Comparison of ENCODE assay signal across 8 cellular contexts in genomic region chr6:13708679-13709261, GRCh38. TPM values are rescaled to one million over a fixed set of nuclear protein-coding genes. Genes with fewer than 3 reads are reported as not detected.
A peak's percentile ranks its signal among the peaks of the same experiment; 100 is the strongest.
DNase-seq lines count a peak whose midpoint lies in the region; ATAC-seq, FAIRE-seq and TF ChIP-seq lines count a peak whose summit lies in the region.

No MANE protein-coding gene starts in this region.

- H3K4me2 ChIP-seq in IMR-90 (ENCODE audit: low read depth, low read length) (peak overlapping the region; percentile 93), GM12878 (ENCODE audit: control insufficient read depth, insufficient read depth) (peak overlapping the region; percentile 68), mesenchymal stem cell (ENCODE audit: low read length, poor library complexity, severe bottlenecking) (peak overlapping the region; percentile 77)

- H3K4me3 ChIP-seq in IMR-90 (ENCODE audit: insufficient read depth, low read depth, low read length) = peak overlapping the region; percentile 94
- peak overlapping the region; percentile 96 for H3K4me3 ChIP-seq in GM12878
- peak overlapping the region; percentile 14 to 99 for H3K4me3 ChIP-seq in mesenchymal stem cell (ENCODE audit: insufficient read depth in 1 of 2, low read depth in 1 of 2, low read length in 2 of 2)

- H3K56ac ChIP-seq in IMR-90 (ENCODE audit: extremely low read depth, insufficient read depth, low read length) = peak overlapping the region; percentile 52; the same call in 1 of the 2 replicates

- TF ChIP-seq RAD21 in IMR-90 (IDR thresholded peaks at IDR 0.05; ENCODE audit: low read length) (no peak), GM12878 (IDR thresholded peaks at IDR 0.05; ENCODE audit: insufficient read depth, low read depth, low read length) (no peak)

- H3K9me3 ChIP-seq in IMR-90 (ENCODE audit: control insufficient read depth, insufficient read depth, low read length) (no peaks in the 10 kb centered on the region), GM12878 (replicated peaks; ENCODE audit: control insufficient read depth, insufficient read depth, low read length) (no peaks in the 10 kb centered on the region), mesenchymal stem cell (ENCODE audit: control insufficient read depth, low read length) (no peaks in the 10 kb centered on the region)

- no peak overlapping the region for H2BK12ac ChIP-seq in mesenchymal stem cell (ENCODE audit: low read length in 2 of 2)

- TF ChIP-seq EP300 in GM12878 (IDR thresholded peaks at IDR 0.05; ENCODE audit: borderline replicate concordance in 1 of 2, control insufficient read depth in 1 of 2, low read depth in 2 of 2, low read length in 2 of 2) = no peak

- peaks cover 3 to 25% of the 10 kb centered on the region in 2 experiments; a peak in 3 of 4 replicates for H3K79me1 ChIP-seq in IMR-90 (ENCODE audit: low read depth in 1 of 2, low read length in 2 of 2)
- H3K79me1 ChIP-seq in mesenchymal stem cell (replicated peaks; ENCODE audit: low read length, poor library complexity, severe bottlenecking) = peaks cover 1% of the 10 kb centered on the region

- no peak overlapping the region for H2BK20ac ChIP-seq in IMR-90 (ENCODE audit: low read depth, low read length)

- H3K9ac ChIP-seq in IMR-90 (ENCODE audit: low read depth, low read length) (peak overlapping the region; percentile 93), GM12878 (ENCODE audit: control insufficient read depth, insufficient read depth, low read length) (peak overlapping the region; percentile 85), mesenchymal stem cell (ENCODE audit: low read length) (peak overlapping the region; percentile 96)

- H3K4ac ChIP-seq in IMR-90 (ENCODE audit: low read depth, low read length) (peak overlapping the region; percentile 69), mesenchymal stem cell (ENCODE audit: low read depth in 1 of 2, low read length in 2 of 2) (no peak overlapping the region)

- H2AFZ ChIP-seq in IMR-90 (replicated peaks; ENCODE audit: low read length, poor library complexity) (no peak overlapping the region), GM12878 (ENCODE audit: control insufficient read depth, low read depth, low read length) (no peak overlapping the region), mesenchymal stem cell (ENCODE audit: low read depth, low read length) (no peak overlapping the region)

- H2BK5ac ChIP-seq in IMR-90 (ENCODE audit: low read depth, low read length, poor library complexity, severe bottlenecking) (peak overlapping the region; percentile 88), mesenchymal stem cell (ENCODE audit: low read depth, low read length, poor library complexity, severe bottlenecking) (no peak overlapping the region)

- H2AK5ac ChIP-seq in IMR-90 (ENCODE audit: low read depth, low read length) = peak overlapping the region; percentile 61; the same call in 1 of the 2 replicates
- no peak overlapping the region for H2AK5ac ChIP-seq in mesenchymal stem cell (ENCODE audit: low read length, severe bottlenecking)

- in situ Hi-C loops in IMR-90 (cut with MboI; ENCODE audit: low sequenced_read_pairs) = no loop called here
- in situ Hi-C loops in GM12878 (cut with MboI) = no loop called here

- dilution Hi-C loops in IMR-90 (cut with HindIII; ENCODE audit: low sequenced_read_pairs, unreplicated experiment) = no loop called here

- ATAC-seq in IMR-90 (ENCODE audit: low read depth) (no peak), GM12878 (no peak), HG03442 (IDR thresholded peaks at IDR 0.05; ENCODE audit: unreplicated experiment) (no peak), GM18511 (IDR thresholded peaks at IDR 0.05; ENCODE audit: unreplicated experiment) (no peak), HG03521 (IDR thresholded peaks at IDR 0.05; ENCODE audit: unreplicated experiment) (no peak)

- H4K20me1 ChIP-seq in IMR-90 (ENCODE audit: insufficient read depth, low read length) = peaks cover 42% of the 10 kb centered on the region; the same call in 1 of the 2 replicates
- H4K20me1 ChIP-seq in GM12878 (ENCODE audit: control insufficient read depth, insufficient read depth) = no peaks in the 10 kb centered on the region; the same call in 1 of the 2 replicates

- H3K79me2 ChIP-seq in GM12878 (ENCODE audit: control insufficient read depth, insufficient read depth, low read length) = peaks cover 66% of the 10 kb centered on the region

- DNase-seq in IMR-90 (peak; percentile 31), GM12878 (ENCODE audit: low read depth, low spot score) (no peak), mesenchymal stem cell (peak; percentile 38), T-helper 9 cell (no peak)

- FAIRE-seq in GM12878 (lab: Jason Lieb, UNC) = no peak

- no peak overlapping the region for H2AK9ac ChIP-seq in IMR-90 (replicated peaks; ENCODE audit: low read depth, low read length, poor library complexity)

- no peak overlapping the region for H2BK15ac ChIP-seq in IMR-90 (ENCODE audit: low read depth, low read length)
- no peak overlapping the region for H2BK15ac ChIP-seq in mesenchymal stem cell (ENCODE audit: low read depth, poor library complexity, severe bottlenecking)

- TF ChIP-seq CTCF in 22Rv1 (IDR thresholded peaks at IDR 0.05) = no peak
- TF ChIP-seq CTCF in IMR-90 (conservative IDR thresholded peaks at IDR 0.05; ENCODE audit: low read depth, low read length) = no peak
- TF ChIP-seq CTCF in GM12878 (IDR thresholded peaks at IDR 0.05 in 2 of 3, conservative IDR thresholded peaks at IDR 0.05 in 1 of 3; ENCODE audit: control insufficient read depth in 2 of 3, extremely low read depth in 1 of 3, insufficient read depth in 1 of 3, low read depth in 3 of 3, low read length in 3 of 3) = no peak

- SMC1A ChIA-PET in GM12878 (lab: Charles Lee; ENCODE audit: uncharacterized antibody, unreplicated experiment) = interaction anchor here (0.6 to 2.7 kb wide), 13 partner anchors 8 to 373 kb away, joined by 3 to 27 read pairs (median 7); partner anchors contain the start of genes NOL7 and SIRT5

- H3K9me1 ChIP-seq in IMR-90 (ENCODE audit: insufficient read depth, low read length) = peaks cover 3% of the 10 kb centered on the region; the same call in 1 of the 2 replicates

- H3K14ac ChIP-seq in IMR-90 (replicated peaks; ENCODE audit: low read depth, low read length) (peak overlapping the region; percentile 87), mesenchymal stem cell (ENCODE audit: low read length in 2 of 2) (no peak overlapping the region)

- TSS peak; percentile 15 for BruUV-seq in IMR-90 (replicated peaks; lab: Mats Ljungman, UMichigan)
- BruUV-seq in GM12878 (replicated peaks; lab: Mats Ljungman, UMichigan) = no TSS peak

- RAD21 ChIA-PET in GM12878 (lab: Charles Lee; ENCODE audit: unreplicated experiment) = interaction anchor here (1.0 to 2.3 kb wide), 6 partner anchors 8 to 134 kb away, joined by 4 to 21 read pairs (median 8); partner anchors contain the start of genes NOL7 and SIRT5

- peak overlapping the region; percentile 92 for H3K27ac ChIP-seq in 22Rv1
- H3K27ac ChIP-seq in IMR-90 (ENCODE audit: insufficient read depth, low read length) = peak overlapping the region; percentile 72
- peak overlapping the region; percentile 33; the same call in 1 of the 2 replicates for H3K27ac ChIP-seq in GM12878 (ENCODE audit: control insufficient read depth, insufficient read depth)
- H3K27ac ChIP-seq in mesenchymal stem cell (ENCODE audit: low read length, poor library complexity, severe bottlenecking) = no peak overlapping the region

- POLR2A ChIA-PET in IMR-90 (lab: Charles Lee; ENCODE audit: unreplicated experiment) (no interaction called here), GM12878 (lab: Charles Lee) (interaction anchor here (0.5 to 2.4 kb wide), 5 partner anchors 8 to 415 kb away, joined by 3 to 12 read pairs (median 6); partner anchors contain the start of genes MCUR1 and NOL7)

- H4K5ac ChIP-seq in IMR-90 (ENCODE audit: low read depth, low read length) = 0 out of 2 replicates have a peak overlapping the region, but pooled peaks have one; percentile 33

- H4K8ac ChIP-seq in IMR-90 (ENCODE audit: low read depth in 2 of 2, low read length in 2 of 2) = no peak overlapping the region
- no peak overlapping the region for H4K8ac ChIP-seq in mesenchymal stem cell (ENCODE audit: low read length)

- intact Hi-C loops in IMR-90 (cut with micrococcal nuclease) = loop anchor here (2.0 kb wide), 2 partner anchors 14 to 84 kb away; no protein-coding TSS in a partner anchor
- intact Hi-C loops in GM12878 (cut with micrococcal nuclease; ENCODE audit: unreplicated experiment) = no loop called here

- WGBS in IMR-90 (ENCODE audit: extremely low coverage in 2 of 2, insufficient read length in 1 of 2), 2 experiments = 0% methylated on average over 3 of the region's 7 CpGs; no CpG with 5 or more reads in 1 of the 2 experiments
- 23% methylated on average over 7 of the region's 7 CpGs for WGBS in GM12878 (ENCODE audit: insufficient coverage, insufficient replicate concordance, low lambda C conversion rate, missing lambda C conversion rate)
- 64% methylated on average over 6 of the region's 7 CpGs for WGBS in mesenchymal stem cell

- TF ChIP-seq POLR2A in IMR-90 (IDR thresholded peaks at IDR 0.05; ENCODE audit: low read depth, low read length) (no peak), GM12878 (IDR thresholded peaks at IDR 0.05; ENCODE audit: low read depth, low read length) (no peak)

- CTCF ChIA-PET in IMR-90 (lab: Yijun Ruan, JAX) = interaction anchor here (0.6 to 1.9 kb wide), 4 partner anchors 13 to 93 kb away, joined by 5 to 11 read pairs (median 7); partner anchors contain the start of gene NOL7
- CTCF ChIA-PET in GM12878 (lab: Yijun Ruan, JAX) = interaction anchor here (0.6 to 2.0 kb wide), 9 partner anchors 8 to 371 kb away, joined by 3 to 14 read pairs (median 4); partner anchors contain the start of gene NOL7

- H3K18ac ChIP-seq in IMR-90 (ENCODE audit: low read depth, low read length) (peak overlapping the region; percentile 3), mesenchymal stem cell (ENCODE audit: low read depth in 1 of 2, low read length in 2 of 2) (no peak overlapping the region)

- H3K27me3 ChIP-seq in IMR-90 (ENCODE audit: control insufficient read depth, insufficient read depth, low read length) (no peaks in the 10 kb centered on the region), GM12878 (replicated peaks in 1 of 2; ENCODE audit: control insufficient read depth in 2 of 2, insufficient read depth in 2 of 2, low read length in 1 of 2) (no peaks in the 10 kb centered on the region), mesenchymal stem cell (ENCODE audit: control insufficient read depth in 1 of 2, insufficient read depth in 1 of 2, low read length in 2 of 2) (no peaks in the 10 kb centered on the region)

- H2BK120ac ChIP-seq in IMR-90 (ENCODE audit: low read depth, low read length) (no peak overlapping the region), mesenchymal stem cell (ENCODE audit: low read depth, low read length) (no peak overlapping the region)

- H4K91ac ChIP-seq in IMR-90 (ENCODE audit: insufficient read depth, low read depth, low read length) = no peak overlapping the region
- no peak overlapping the region for H4K91ac ChIP-seq in mesenchymal stem cell (ENCODE audit: low read length)

- peak overlapping the region; percentile 77 for H3K23ac ChIP-seq in IMR-90 (ENCODE audit: low read depth, low read length)
- H3K23ac ChIP-seq in mesenchymal stem cell (ENCODE audit: low read length in 2 of 2) = no peak overlapping the region

- H3K36me3 ChIP-seq in IMR-90 (ENCODE audit: control insufficient read depth, insufficient read depth, low read length) (peaks cover 1% of the 10 kb centered on the region; the same call in 1 of the 2 replicates), GM12878 (ENCODE audit: control insufficient read depth in 2 of 2, insufficient read depth in 2 of 2, low read length in 1 of 2) (no peaks in the 10 kb centered on the region; a peak in 1 of 4 replicates), mesenchymal stem cell (ENCODE audit: control insufficient read depth in 1 of 2, insufficient read depth in 2 of 2, low read depth in 1 of 2, low read length in 2 of 2) (no peaks in the 10 kb centered on the region)

- H3K4me1 ChIP-seq in IMR-90 (ENCODE audit: control insufficient read depth, insufficient read depth, low read length) (peaks cover 3% of the 10 kb centered on the region), GM12878 (ENCODE audit: control insufficient read depth, insufficient read depth, low read length) (no peaks in the 10 kb centered on the region), mesenchymal stem cell (ENCODE audit: control insufficient read depth, insufficient read depth, low read depth, low read length) (peaks cover 5% of the 10 kb centered on the region)

RNA-seq across cellular contexts. Expression of gene RANBP9, which starts 2.9 kb away (rescaled TPM):
- 17.7 and 23.3 TPM in 2 replicates for total RNA-seq in IMR-90 (2012; rRNA removed)
- polyA plus RNA-seq in IMR-90 (2012; rRNA removed) = 22.1 and 27.8 TPM in 2 replicates
- polyA plus RNA-seq in IMR-90 (2012; cell fraction: cytosol; rRNA removed) = 4.6 and 5.4 TPM in 2 replicates
- 3.0 and 31.7 TPM in 2 replicates for polyA plus RNA-seq in IMR-90 (2012; cell fraction: nucleus; rRNA removed; ENCODE audit: low replicate concordance)
- total RNA-seq in GM12878 (2013; cell fraction: nucleolus; rRNA removed) = 18.2 and 18.7 TPM in 2 replicates
- total RNA-seq in GM12878 (2014; rRNA removed) = 11.3 and 12.9 TPM in 2 replicates
- total RNA-seq in GM12878 (2014; rRNA removed; fragmentation: Illumina TruSeq; extraction: Trizol) = 22.5 TPM in 2 replicates
- 28.5 and 28.7 TPM in 2 replicates for total RNA-seq in GM12878 (2021)
- 17.2 TPM for polyA plus RNA-seq in GM12878 (2011; ENCODE audit: low read depth)
- 21.5 and 32.7 TPM in 2 replicates for polyA plus RNA-seq in GM12878 (2011; rRNA removed)
- polyA plus RNA-seq in GM12878 (2011; cell fraction: cytosol; rRNA removed) = 15.0 and 15.3 TPM in 2 replicates
- 17.3 and 21.5 TPM in 2 replicates for polyA plus RNA-seq in GM12878 (2011; cell fraction: nucleus; rRNA removed)
- polyA plus RNA-seq in GM12878 (2012) = 23.4 and 27.1 TPM in 2 replicates
- 43.1 and 44.2 TPM in 2 replicates for polyA plus RNA-seq in GM12878 (2014; fragmentation: Illumina TruSeq; extraction: Trizol)
- polyA plus RNA-seq in GM12878 (2014; fragmentation: Nextera tagmentation; extraction: Ambion mirVana) = 10 to 100 TPM in 1 of 2 experiments, 1 to 10 TPM in 1; 8.2 to 10.8 TPM
- 15.7 and 21.1 TPM in 2 replicates for polyA plus RNA-seq in GM12878 (2014; rRNA removed)
- 1 to 10 TPM; 3.7 to 5.0 TPM for polyA plus RNA-seq in GM12878 (2016; fragmentation: Nextera tagmentation; extraction: Ambion mirVana)
- 16.4 and 27.4 TPM in 2 replicates for polyA minus RNA-seq in GM12878 (2011; rRNA and poly(A)+ RNA removed)
- 10.7 and 14.2 TPM in 2 replicates for polyA minus RNA-seq in GM12878 (2011; cell fraction: cytosol; rRNA and poly(A)+ RNA removed)
- polyA minus RNA-seq in GM12878 (2011; cell fraction: nucleus; rRNA and poly(A)+ RNA removed) = 6.4 and 12.8 TPM in 2 replicates
- polyA plus RNA-seq in mesenchymal stem cell (2013, experiment 1 of 2) = 26.2 TPM
- polyA plus RNA-seq in mesenchymal stem cell (2013, experiment 2 of 2) = 27.2 TPM

Comparison
In these comparisons a context has a peak if more than half of its experiments do, and no peak if none do; other contexts are left out.
1. DNase-seq: peak in IMR-90 (single experiment) and mesenchymal stem cell (single experiment); none in GM12878 (single experiment) and T-helper 9 cell (single experiment).
2. Peak in every context shown above with its lines, with median percentiles within 50 percentile points of each other: H3K4me2 ChIP-seq, H3K4me3 ChIP-seq and H3K9ac ChIP-seq.